Comparison of ENCODE assay signal across 19 cellular contexts in the genomic region with DNA sequence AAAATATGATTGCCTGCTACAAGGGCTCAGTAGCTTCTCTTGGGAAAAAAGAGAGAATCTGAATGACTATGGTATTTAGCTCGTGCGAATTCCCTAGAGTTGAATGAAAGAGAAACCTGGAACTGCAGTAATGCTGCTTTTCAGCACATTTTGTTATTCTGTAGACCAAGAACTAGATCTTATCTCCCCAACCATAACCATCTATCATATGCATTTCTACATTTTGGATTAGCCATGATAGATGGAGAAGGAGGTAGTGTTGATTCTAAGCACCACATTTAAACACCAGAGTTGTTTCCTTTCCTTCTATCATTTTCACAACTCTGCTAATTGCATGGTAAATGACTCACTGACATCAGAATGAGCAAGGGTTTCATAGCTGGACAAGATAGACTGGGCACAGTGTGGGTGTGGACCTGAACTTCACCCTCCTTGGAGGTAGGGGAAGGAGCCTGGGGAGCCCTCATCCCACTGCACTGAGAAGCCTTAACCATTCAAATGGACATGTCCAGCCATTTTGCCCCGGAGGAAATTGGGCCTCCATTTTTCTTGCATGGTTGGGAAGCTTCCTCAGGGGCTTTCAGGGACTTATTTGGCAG. TPM values are rescaled to one million over a fixed set of nuclear protein-coding genes. Genes with fewer than 3 reads are reported as not detected.
"Had no signal": no experiment of that assay in that cellular context is flagged by ENCODE, and none has a peak within 500 bp of the region (broad histone marks: within the 10 kb centered on the region; RNA-seq: fewer than 3 reads in every experiment).

No MANE protein-coding gene starts in this region.

- H3K9me3 ChIP-seq: esophagus muscularis mucosa, ovary, suprapubic skin, thyroid gland had no signal

- H3K27me3 ChIP-seq: esophagus muscularis mucosa, hepatocyte, ovary, suprapubic skin, thyroid gland had no signal

- H3K4me3 ChIP-seq: esophagus muscularis mucosa, hepatocyte, ovary, smooth muscle cell, suprapubic skin, thyroid gland had no signal

- H2AFZ ChIP-seq: hepatocyte had no signal

- DNase-seq: effector memory CD4-positive, alpha-beta T cell; foreskin melanocyte; head of caudate nucleus; mammary epithelial cell; natural killer cell; ovary; right cardiac atrium; stimulated activated CD4-positive, alpha-beta T cell treated with anti-CD3 and anti-CD28 coated beads, Interleukin-4, amount 100 ng/mL, for 1 hour; stimulated activated CD8-positive, alpha-beta memory T cell treated with anti-CD3 and anti-CD28 coated beads, Interleukin-4, amount 100 ng/mL, for 48 hours; stimulated activated naive CD8-positive, alpha-beta T cell treated with anti-CD3 and anti-CD28 coated beads, Interleukin-15, Interleukin-2, amounts not matched to agents 100 U/mL and 50 U/mL, for 24 hours; thyroid gland had no signal

- H3K4me2 ChIP-seq: hepatocyte, smooth muscle cell had no signal

- ATAC-seq: natural killer cell; right cardiac atrium; stimulated activated effector memory CD8-positive, alpha-beta T cell treated with anti-CD3 and anti-CD28 coated beads, Interleukin-12 subunit alpha, Interleukin-12 subunit beta, amount 100 ng/mL, for 72 hours; stimulated activated naive CD8-positive, alpha-beta T cell treated with anti-CD3 and anti-CD28 coated beads, Interleukin-15, Interleukin-2, amounts not matched to agents 100 U/mL and 50 U/mL, for 24 hours had no signal

- FAIRE-seq: endometrium had no signal

- H3K27ac ChIP-seq: epithelial cell of prostate, esophagus muscularis mucosa, hepatocyte, ovary, suprapubic skin, thyroid gland had no signal

- H3K36me3 ChIP-seq: esophagus muscularis mucosa, ovary, suprapubic skin, thyroid gland had no signal

- H3K9me3 Mint-ChIP-seq: natural killer cell; stimulated activated effector memory CD8-positive, alpha-beta T cell treated with anti-CD3 and anti-CD28 coated beads, Interleukin-12 subunit alpha, Interleukin-12 subunit beta, amount 100 ng/mL, for 72 hours had no signal

- H3K4me1 Mint-ChIP-seq: neural crest cell; stimulated activated effector memory CD8-positive, alpha-beta T cell treated with anti-CD3 and anti-CD28 coated beads, Interleukin-12 subunit alpha, Interleukin-12 subunit beta, amount 100 ng/mL, for 72 hours had no signal

- H3K27ac Mint-ChIP-seq: natural killer cell; stimulated activated effector memory CD8-positive, alpha-beta T cell treated with anti-CD3 and anti-CD28 coated beads, Interleukin-12 subunit alpha, Interleukin-12 subunit beta, amount 100 ng/mL, for 72 hours had no signal

- H3K4me1 ChIP-seq: suprapubic skin, thyroid gland had no signal

- H3K4me3 Mint-ChIP-seq: natural killer cell; neural crest cell; stimulated activated effector memory CD8-positive, alpha-beta T cell treated with anti-CD3 and anti-CD28 coated beads, Interleukin-12 subunit alpha, Interleukin-12 subunit beta, amount 100 ng/mL, for 72 hours had no signal

- H3K36me3 Mint-ChIP-seq: natural killer cell; stimulated activated effector memory CD8-positive, alpha-beta T cell treated with anti-CD3 and anti-CD28 coated beads, Interleukin-12 subunit alpha, Interleukin-12 subunit beta, amount 100 ng/mL, for 72 hours had no signal

- H3K79me2 ChIP-seq: hepatocyte had no signal

RNA-seq across cellular contexts. Expression of a gene that starts 55.3 kb away (rescaled TPM):
- total RNA-seq: neural crest cell had no signal
